11 cellular contexts compared by ENCODE assay signal in genomic region chr11:64292458-64293254, GRCh38. TPM values are rescaled to one million over a fixed set of nuclear protein-coding genes. Genes with fewer than 3 reads are reported as not detected.
DNase-seq lines count a peak whose midpoint lies in the region; ATAC-seq and TF ChIP-seq lines count a peak whose summit lies in the region.
"Had no signal": no experiment of that assay in that cellular context is flagged by ENCODE, and none has a peak within 500 bp of the region (broad histone marks: within the 10 kb centered on the region; RNA-seq: fewer than 3 reads in every experiment).

No MANE protein-coding gene starts in this region.

- H2AK5ac ChIP-seq in H9 (ENCODE audit: insufficient read length, low read length) = no peak overlapping the region

- peaks cover 0 to 2% (median 0%) of the 10 kb centered on the region in 3 experiments; a peak in 3 of 7 replicates for H3K36me3 Mint-ChIP-seq in H9 (ENCODE audit: insufficient read depth in 1 of 3, low read depth in 3 of 3)

- H3K4me3 Mint-ChIP-seq in H9 = peak overlapping the region; percentile 47 to 77; a peak in 4 of 5 replicates

- no peak overlapping the region for H2BK5ac ChIP-seq in H9 (ENCODE audit: insufficient read length, low read length)

- H3T11ph ChIP-seq in H9 (ENCODE audit: low read length) = no peak overlapping the region

- WGBS in H9 (ENCODE audit: extremely low coverage, insufficient read length, low lambda C conversion rate) = no CpG with 5 or more reads among the region's 42 CpGs

- H3K79me2 ChIP-seq in H9 (ENCODE audit: insufficient read depth, low read length) = no peaks in the 10 kb centered on the region
- H3K79me2 ChIP-seq in neural cell (replicated peaks; ENCODE audit: insufficient read depth, low read length) = no peaks in the 10 kb centered on the region

- peak overlapping the region; percentile 58 for H3K4me2 ChIP-seq in H9 (ENCODE audit: insufficient read depth, insufficient read length, low read length)
- no peak overlapping the region for H3K4me2 ChIP-seq in neural cell (ENCODE audit: low read length)

- no peak overlapping the region for H3K23ac ChIP-seq in H9 (ENCODE audit: insufficient read length, low read depth, low read length)

- H3K4me3 ChIP-seq in AG10803 (ENCODE audit: low read length) (peak overlapping the region; percentile 15), neural cell (ENCODE audit: low read length) (peak overlapping the region; percentile 69)
- peak overlapping the region; percentile 42 for H3K4me3 ChIP-seq in effector memory CD4-positive, alpha-beta T cell (ENCODE audit: insufficient read depth, low read depth, low read length, poor library complexity, severe bottlenecking)

- no peaks in the 10 kb centered on the region for H4K20me1 ChIP-seq in H9 (ENCODE audit: control insufficient read depth, insufficient read depth, insufficient read length)
- H4K20me1 ChIP-seq in neural cell (ENCODE audit: insufficient read depth) = no peaks in the 10 kb centered on the region

- no peak overlapping the region for H2BK120ac ChIP-seq in H9 (ENCODE audit: low read depth, low read length, poor library complexity, severe bottlenecking)

- no peak overlapping the region for H4K8ac ChIP-seq in H9 (replicated peaks; ENCODE audit: insufficient read length, low read depth, low read length)

- no peaks in the 10 kb centered on the region for H3K79me1 ChIP-seq in H9 (ENCODE audit: insufficient read depth, low read depth, low read length, poor library complexity, severe bottlenecking)

- peaks cover 3 to 17% of the 10 kb centered on the region in 2 experiments; a peak in 3 of 4 replicates for H3K4me1 Mint-ChIP-seq in H9

- peaks cover 3% of the 10 kb centered on the region for H3K23me2 ChIP-seq in H9 (ENCODE audit: insufficient read length, low read depth, low read length, poor library complexity, severe bottlenecking)

- H2BK12ac ChIP-seq in H9 (ENCODE audit: insufficient read length, low read depth, low read length) = no peak overlapping the region

- H3K9ac ChIP-seq in H9 (ENCODE audit: extremely low read depth, insufficient read length, low read length) = no peak overlapping the region
- H3K9ac ChIP-seq in neural cell (ENCODE audit: low read length) = peak overlapping the region; percentile 68

- H3K9me3 ChIP-seq in H9 (ENCODE audit: control insufficient read depth, low read depth, low read length) (no peaks in the 10 kb centered on the region), neural cell (ENCODE audit: low read length) (no peaks in the 10 kb centered on the region)
- H3K9me3 ChIP-seq in effector memory CD4-positive, alpha-beta T cell (ENCODE audit: control insufficient read depth, low read length) = no peaks in the 10 kb centered on the region

- no peak overlapping the region for H3K18ac ChIP-seq in H9 (ENCODE audit: insufficient read length, low read depth, low read length)

- no peaks in the 10 kb centered on the region; a peak in 2 of 5 replicates for H3K9me3 Mint-ChIP-seq in H9
- H3K9me3 Mint-ChIP-seq: activated naive CD4-positive, alpha-beta T cell treated with anti-CD3 and anti-CD28 coated beads, Interleukin-2, amount 50 U/mL, for 72 hours had no signal

- H3K27me3 ChIP-seq in H9 (ENCODE audit: insufficient read depth, low read length) (peaks cover 71% of the 10 kb centered on the region), neural cell (ENCODE audit: insufficient read depth, low read depth, low read length) (peaks cover 79% of the 10 kb centered on the region)
- H3K27me3 ChIP-seq in effector memory CD4-positive, alpha-beta T cell (replicated peaks; ENCODE audit: control insufficient read depth, insufficient read depth, low read length, poor library complexity, severe bottlenecking) = peaks cover 51% of the 10 kb centered on the region

- no peak for TF ChIP-seq EP300 in neural cell (conservative IDR thresholded peaks at IDR 0.05; ENCODE audit: poor library complexity, severe bottlenecking)

- H2AFZ ChIP-seq in H9 (ENCODE audit: low read length) (no peak overlapping the region), neural cell (ENCODE audit: low read depth, low read length) (no peak overlapping the region)

- no peak overlapping the region for H2BK15ac ChIP-seq in H9 (ENCODE audit: low read depth, low read length)

- TF ChIP-seq CTCF in AG10803 (conservative IDR thresholded peaks at IDR 0.05; ENCODE audit: low read length) (no peak), H9 (conservative IDR thresholded peaks at IDR 0.05) (no peak), neural cell (IDR thresholded peaks at IDR 0.05; ENCODE audit: poor library complexity, severe bottlenecking) (no peak)

- no peak overlapping the region for H3K27ac Mint-ChIP-seq in H9
- H3K27ac Mint-ChIP-seq: activated naive CD4-positive, alpha-beta T cell treated with anti-CD3 and anti-CD28 coated beads, Interleukin-2, amount 50 U/mL, for 72 hours had no signal

- no peak overlapping the region for H4K91ac ChIP-seq in H9 (ENCODE audit: insufficient read length, low read depth, low read length)

- no peaks in the 10 kb centered on the region for H3F3A ChIP-seq in neural cell (ENCODE audit: insufficient read depth, low read length, poor library complexity, severe bottlenecking)

- TF ChIP-seq RAD21 in neural cell (conservative IDR thresholded peaks at IDR 0.05) = no peak

- no peaks in the 10 kb centered on the region for H3K36me3 ChIP-seq in effector memory CD4-positive, alpha-beta T cell (ENCODE audit: control insufficient read depth, insufficient read depth, low read length)
- no peaks in the 10 kb centered on the region for H3K36me3 ChIP-seq in neural cell (ENCODE audit: insufficient read depth, low read length)

- no peak overlapping the region for H4K5ac ChIP-seq in H9 (ENCODE audit: insufficient read length, low read depth, low read length)

- no peak for ATAC-seq in HG03571 (IDR thresholded peaks at IDR 0.05; ENCODE audit: unreplicated experiment)

- H2BK20ac ChIP-seq in H9 (ENCODE audit: low read depth, low read length, poor library complexity, severe bottlenecking) = no peak overlapping the region

- H3K14ac ChIP-seq in H9 (ENCODE audit: insufficient read depth, low read length) = no peak overlapping the region

- no peaks in the 10 kb centered on the region for H3K9me2 ChIP-seq in neural cell (ENCODE audit: insufficient read depth, low read length)

- H3K56ac ChIP-seq in H9 (ENCODE audit: insufficient read length, low read depth, low read length) = no peak overlapping the region

- no peak for DNase-seq in AG10803 (ENCODE audit: low read depth)
- no peak for DNase-seq in H9
- DNase-seq in effector memory CD4-positive, alpha-beta T cell = no peak
- DNase-seq in DMS 273 treated with DMSO at 0.1 percent for 48 hours (lab: John Stamatoyannopoulos, UW) = no peak
- DNase-seq in activated CD8-positive, alpha-beta memory T cell treated with anti-CD3 and anti-CD28 coated beads for 24 hours = no peak
- DNase-seq in NCI-H524 treated with DMSO at 0.1 percent for 48 hours (lab: John Stamatoyannopoulos, UW) = no peak
- DNase-seq: NCI-H1694; stimulated activated CD4-positive, alpha-beta T cell treated with anti-CD3 and anti-CD28 coated beads, Interleukin-2, amount 100 ng/mL, for 24 hours had no signal

- H3K4ac ChIP-seq in H9 (ENCODE audit: low read depth, low read length) = no peak overlapping the region

- no peaks in the 10 kb centered on the region for H3K4me1 ChIP-seq in H9 (ENCODE audit: insufficient read depth, low read length)
- peaks cover 11% of the 10 kb centered on the region for H3K4me1 ChIP-seq in effector memory CD4-positive, alpha-beta T cell (ENCODE audit: control insufficient read depth, insufficient read depth, low read length, poor library complexity, severe bottlenecking)

- H3K27ac ChIP-seq in H9 (ENCODE audit: insufficient read length, low read depth, low read length) (no peak overlapping the region), neural cell (ENCODE audit: low read length) (no peak overlapping the region)
- no peak overlapping the region for H3K27ac ChIP-seq in effector memory CD4-positive, alpha-beta T cell (ENCODE audit: insufficient read depth, low read length, poor library complexity, severe bottlenecking)

- H3K27me3 Mint-ChIP-seq in H9 (ENCODE audit: low read depth) = peaks cover 82% of the 10 kb centered on the region

TF ChIP-seq in neural cell, 6 proteins besides CTCF, POLR2A, EP300 and RAD21 (continues in another document):
- TF ChIP-seq, protein P1, sequence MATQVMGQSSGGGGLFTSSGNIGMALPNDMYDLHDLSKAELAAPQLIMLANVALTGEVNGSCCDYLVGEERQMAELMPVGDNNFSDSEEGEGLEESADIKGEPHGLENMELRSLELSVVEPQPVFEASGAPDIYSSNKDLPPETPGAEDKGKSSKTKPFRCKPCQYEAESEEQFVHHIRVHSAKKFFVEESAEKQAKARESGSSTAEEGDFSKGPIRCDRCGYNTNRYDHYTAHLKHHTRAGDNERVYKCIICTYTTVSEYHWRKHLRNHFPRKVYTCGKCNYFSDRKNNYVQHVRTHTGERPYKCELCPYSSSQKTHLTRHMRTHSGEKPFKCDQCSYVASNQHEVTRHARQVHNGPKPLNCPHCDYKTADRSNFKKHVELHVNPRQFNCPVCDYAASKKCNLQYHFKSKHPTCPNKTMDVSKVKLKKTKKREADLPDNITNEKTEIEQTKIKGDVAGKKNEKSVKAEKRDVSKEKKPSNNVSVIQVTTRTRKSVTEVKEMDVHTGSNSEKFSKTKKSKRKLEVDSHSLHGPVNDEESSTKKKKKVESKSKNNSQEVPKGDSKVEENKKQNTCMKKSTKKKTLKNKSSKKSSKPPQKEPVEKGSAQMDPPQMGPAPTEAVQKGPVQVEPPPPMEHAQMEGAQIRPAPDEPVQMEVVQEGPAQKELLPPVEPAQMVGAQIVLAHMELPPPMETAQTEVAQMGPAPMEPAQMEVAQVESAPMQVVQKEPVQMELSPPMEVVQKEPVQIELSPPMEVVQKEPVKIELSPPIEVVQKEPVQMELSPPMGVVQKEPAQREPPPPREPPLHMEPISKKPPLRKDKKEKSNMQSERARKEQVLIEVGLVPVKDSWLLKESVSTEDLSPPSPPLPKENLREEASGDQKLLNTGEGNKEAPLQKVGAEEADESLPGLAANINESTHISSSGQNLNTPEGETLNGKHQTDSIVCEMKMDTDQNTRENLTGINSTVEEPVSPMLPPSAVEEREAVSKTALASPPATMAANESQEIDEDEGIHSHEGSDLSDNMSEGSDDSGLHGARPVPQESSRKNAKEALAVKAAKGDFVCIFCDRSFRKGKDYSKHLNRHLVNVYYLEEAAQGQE (IDR thresholded peaks at IDR 0.05; ENCODE audit: borderline replicate concordance) = no peak
- TF ChIP-seq MXI1 (conservative IDR thresholded peaks at IDR 0.05; ENCODE audit: poor library complexity, severe bottlenecking) = no peak
- no peak for TF ChIP-seq TAF1 (IDR thresholded peaks at IDR 0.05; ENCODE audit: low read depth)

RNA-seq across cellular contexts. Expression of gene KCNK4, which starts 1.6 kb away (rescaled TPM):
- 0.28 and 0.31 TPM in 2 replicates for total RNA-seq in H9 (2021)
- polyA plus RNA-seq in neural cell = 0.60 and 1.0 TPM in 2 replicates
- 0.81 and 1.9 TPM in 2 replicates for polyA minus RNA-seq in neural cell

RNA-seq across cellular contexts. Expression of gene GPR137, which starts 7.0 kb away (rescaled TPM):
- total RNA-seq in H9 (2021) = 39.6 and 49.7 TPM in 2 replicates
- 34.1 and 40.1 TPM in 2 replicates for polyA plus RNA-seq in neural cell
- polyA minus RNA-seq in neural cell = 22.3 and 22.4 TPM in 2 replicates

RNA-seq across cellular contexts. Expression of gene CATSPERZ, which starts 7.5 kb away (rescaled TPM):
- total RNA-seq in H9 (2021) = 0.92 and 1.3 TPM in 2 replicates
- polyA plus RNA-seq in neural cell = 3.4 TPM in 1 of 2 replicates, not detected in the other
- not detected in 2 replicates for polyA minus RNA-seq in neural cell

RNA-seq across cellular contexts. Expression of gene BAD, which starts 8.2 kb away (rescaled TPM):
- total RNA-seq in H9 (2021) = 23.3 and 25.0 TPM in 2 replicates
- 219 and 228 TPM in 2 replicates for polyA plus RNA-seq in neural cell
- 79.3 and 82.8 TPM in 2 replicates for polyA minus RNA-seq in neural cell

RNA-seq across cellular contexts. Expression of gene ESRRA, which starts 12.7 kb away (rescaled TPM):
- total RNA-seq in H9 (2021) = 42.3 and 44.0 TPM in 2 replicates
- polyA plus RNA-seq in neural cell = 29.0 and 30.0 TPM in 2 replicates
- 20.7 and 25.3 TPM in 2 replicates for polyA minus RNA-seq in neural cell

Comparison
In these comparisons a context has a peak if more than half of its experiments do, and no peak if none do; other contexts are left out.
1. H3K4me3 ChIP-seq: peak in every context shown above with its lines; median percentile 69 in neural cell; 42 in effector memory CD4-positive, alpha-beta T cell; 15 in AG10803.